ENCODE assay signal across 15 cellular contexts in the genomic region with DNA sequence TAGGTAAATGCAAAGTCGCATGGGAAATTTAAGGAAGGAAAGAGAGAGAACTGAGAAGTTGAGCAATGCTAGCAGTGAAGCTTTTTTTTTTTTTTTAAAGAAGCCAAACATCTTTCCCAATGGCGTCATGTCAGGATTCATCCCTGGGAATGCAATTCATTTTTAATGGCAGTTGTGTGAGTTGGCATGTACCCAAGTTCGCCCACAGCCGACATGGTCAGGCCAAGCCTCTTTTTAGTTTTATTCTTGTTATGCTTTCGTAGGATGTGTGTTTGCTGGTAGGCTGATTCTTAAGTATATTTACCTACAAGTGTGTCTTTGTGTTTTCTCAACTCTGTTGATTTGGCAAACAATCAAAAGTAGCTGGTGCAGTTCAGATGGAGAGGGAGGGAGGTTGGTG.
A peak's percentile ranks its signal among the peaks of the same experiment; 100 is the strongest.
DNase-seq lines count a peak whose midpoint lies in the region; ATAC-seq and TF ChIP-seq lines count a peak whose summit lies in the region.
"Had no signal": no experiment of that assay in that cellular context is flagged by ENCODE, and none has a peak within 500 bp of the region (broad histone marks: within the 10 kb centered on the region; RNA-seq: fewer than 3 reads in every experiment).

No MANE protein-coding gene starts in this region.

- peak; percentile 32 for DNase-seq in CD1c-positive myeloid dendritic cell (ENCODE audit: extremely low spot score)
- DNase-seq in HCEC 1CT, result peak; percentile 30
- peak; percentile 83 for DNase-seq in PC-3
- DNase-seq in fibroblast of villous mesenchyme (ENCODE audit: low read depth), result peak; percentile 75
- DNase-seq in putamen (ENCODE audit: low spot score), result no peak
- no peak for DNase-seq in lower leg skin (ENCODE audit: low spot score in 2 of 2)
- DNase-seq in hepatocyte (ENCODE audit: low spot score), result no peak
- DNase-seq in stimulated activated CD4-positive, alpha-beta T cell treated with anti-CD3 and anti-CD28 coated beads, Interleukin-15, amount 100 ng/mL, for 24 hours, result no peak
- DNase-seq: CD8-positive, alpha-beta T cell; mesendoderm; NCI-H524; pancreas; stimulated activated CD4-positive, alpha-beta T cell treated with anti-CD3 and anti-CD28 coated beads, Interleukin-2, amount 100 ng/mL, for 48 hours had no signal

- no peak for TF ChIP-seq POLR2A in lower leg skin (IDR thresholded peaks at IDR 0.05)

- TF ChIP-seq CTCF in PC-3 (conservative IDR thresholded peaks at IDR 0.05; ENCODE audit: low read depth, low read length), result no peak
- no peak for TF ChIP-seq CTCF in fibroblast of villous mesenchyme (IDR thresholded peaks at IDR 0.05; ENCODE audit: insufficient read depth, low read depth, low read length)
- no peak for TF ChIP-seq CTCF in lower leg skin (IDR thresholded peaks at IDR 0.05)
- no peak for TF ChIP-seq CTCF in hepatocyte (IDR thresholded peaks at IDR 0.05; ENCODE audit: poor library complexity)

- ATAC-seq in PC-3, result peak; percentile 21
- ATAC-seq: body of pancreas; CD8-positive, alpha-beta T cell had no signal

- peaks cover 29% of the 10 kb centered on the region for H3K4me1 ChIP-seq in PC-3 (ENCODE audit: insufficient read depth, low read length)
- H3K4me1 ChIP-seq in hepatocyte (ENCODE audit: insufficient read depth), result no peaks in the 10 kb centered on the region

- peak overlapping the region; percentile 47 for H3K27ac ChIP-seq in PC-3 (ENCODE audit: low read length)
- no peak overlapping the region for H3K27ac ChIP-seq in hepatocyte
- H3K27ac ChIP-seq: body of pancreas, pancreas, SK-N-MC had no signal

- H3K9me2 ChIP-seq in PC-3 (replicated peaks; ENCODE audit: low read length) (no peaks in the 10 kb centered on the region), hepatocyte (replicated peaks; ENCODE audit: insufficient read depth) (no peaks in the 10 kb centered on the region)

- 14 to 28% methylated on average over 5 of the region's 5 CpGs for WGBS in lower leg skin, 2 donors
- WGBS in hepatocyte (ENCODE audit: low lambda C conversion rate, missing lambda C conversion rate), result 69% methylated on average over 5 of the region's 5 CpGs

- no peaks in the 10 kb centered on the region for H3K79me2 ChIP-seq in PC-3 (ENCODE audit: low read length)
- H3K79me2 ChIP-seq in hepatocyte, result no peaks in the 10 kb centered on the region

- H3K4me2 ChIP-seq in PC-3 (ENCODE audit: low read length) (peak overlapping the region; percentile 13), hepatocyte (no peak overlapping the region)

- H3K9me3 ChIP-seq in PC-3 (ENCODE audit: low read length) (no peaks in the 10 kb centered on the region), hepatocyte (ENCODE audit: low read depth) (no peaks in the 10 kb centered on the region)
- H3K9me3 ChIP-seq: body of pancreas, pancreas had no signal

- H3K36me3 ChIP-seq in PC-3 (ENCODE audit: low read depth, low read length) (no peaks in the 10 kb centered on the region), hepatocyte (replicated peaks; ENCODE audit: insufficient read depth, low read depth) (no peaks in the 10 kb centered on the region)
- H3K36me3 ChIP-seq: pancreas had no signal

- H2AFZ ChIP-seq in PC-3 (ENCODE audit: low read length) (no peak overlapping the region), hepatocyte (no peak overlapping the region)

- CTCF ChIA-PET in PC-3 (lab: Charles Lee), result interaction anchor here (0.5 kb wide), 1 partner anchor 162 kb away, joined by 4 read pairs; no protein-coding TSS in a partner anchor

- H4K20me1 ChIP-seq in PC-3 (ENCODE audit: low read length) (no peaks in the 10 kb centered on the region), hepatocyte (ENCODE audit: insufficient read depth, poor library complexity, severe bottlenecking) (no peaks in the 10 kb centered on the region)

- intact Hi-C loops in PC-3 (cut with micrococcal nuclease), result loop anchor here (5.0 kb wide), 1 partner anchor 163 kb away; no protein-coding TSS in a partner anchor
- intact Hi-C loops in lower leg skin (cut with DNase I; ENCODE audit: low total_unique reads), result no loop called here

- POLR2A ChIA-PET in PC-3 (lab: Charles Lee; ENCODE audit: unreplicated experiment), result no interaction called here

- BruUV-seq in PC-3 (replicated peaks; lab: Mats Ljungman, UMichigan), result no TSS peak

- H3F3A ChIP-seq in PC-3 (ENCODE audit: low read length, unreplicated experiment), result no peaks in the 10 kb centered on the region

- H3K27me3 ChIP-seq in PC-3 (ENCODE audit: low read length) (no peaks in the 10 kb centered on the region), hepatocyte (peaks cover 10% of the 10 kb centered on the region)
- H3K27me3 ChIP-seq: body of pancreas, pancreas had no signal

- H3K4me3 ChIP-seq in PC-3 (ENCODE audit: low read length), result no peak overlapping the region
- no peak overlapping the region for H3K4me3 ChIP-seq in fibroblast of villous mesenchyme (ENCODE audit: low read depth, low read length)
- H3K4me3 ChIP-seq in lower leg skin (ENCODE audit: low read depth, poor library complexity, severe bottlenecking), result no peak overlapping the region
- H3K4me3 ChIP-seq in hepatocyte, result no peak overlapping the region
- H3K4me3 ChIP-seq: body of pancreas, pancreas, SK-N-MC had no signal

- no peak overlapping the region for H3K9ac ChIP-seq in PC-3 (ENCODE audit: low read length)

Comparison
In these comparisons a context has a peak if more than half of its experiments do, and no peak if none do; other contexts are left out.
1. DNase-seq: peak in CD1c-positive myeloid dendritic cell (single experiment), HCEC 1CT (single experiment), PC-3 (single experiment) and fibroblast of villous mesenchyme (single experiment); none in putamen (single experiment), lower leg skin (0 of 2), hepatocyte (single experiment) and stimulated activated CD4-positive, alpha-beta T cell treated with anti-CD3 and anti-CD28 coated beads, Interleukin-15, amount 100 ng/mL, for 24 hours (single experiment).